22 cellular contexts compared by ENCODE assay signal in the genomic region with DNA sequence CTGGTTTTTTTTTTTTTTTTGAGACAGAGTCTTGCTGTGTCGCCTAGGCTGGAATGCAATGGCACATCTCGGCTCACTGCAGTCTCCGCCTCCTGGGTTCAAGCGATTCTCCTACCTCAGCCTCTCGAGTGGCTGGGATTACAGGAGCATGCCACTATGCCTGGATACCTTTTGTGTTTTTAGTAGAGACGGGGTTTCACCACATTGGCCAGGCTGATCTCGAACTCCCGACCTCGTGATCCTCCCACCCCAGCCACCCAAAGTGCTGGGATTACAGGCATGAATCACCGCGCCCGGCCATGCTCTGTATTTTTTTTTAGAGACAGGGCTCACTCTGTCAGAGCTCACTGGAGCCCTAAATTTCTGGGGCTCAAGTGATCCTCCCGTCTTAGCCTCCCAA. TPM values are rescaled to one million over a fixed set of nuclear protein-coding genes. Genes with fewer than 3 reads are reported as not detected.
DNase-seq lines count a peak whose midpoint lies in the region; ATAC-seq, FAIRE-seq and TF ChIP-seq lines count a peak whose summit lies in the region.
"Had no signal": no experiment of that assay in that cellular context is flagged by ENCODE, and none has a peak within 500 bp of the region (broad histone marks: within the 10 kb centered on the region; RNA-seq: fewer than 3 reads in every experiment).

No MANE protein-coding gene starts in this region.

- no peak for TF ChIP-seq POLR2A in H1 (IDR thresholded peaks at IDR 0.05; ENCODE audit: control extremely low read depth in 1 of 2, low read depth in 2 of 2, low read length in 2 of 2)

- no peak overlapping the region for H2BK15ac ChIP-seq in H1 (ENCODE audit: low read length)

- no peaks in the 10 kb centered on the region for H3K9me3 ChIP-seq in H1 (ENCODE audit: insufficient read depth in 2 of 2, low read depth in 1 of 2, low read length in 1 of 2)
- H3K9me3 ChIP-seq: HAP-1 had no signal

- no peak overlapping the region for H3K9ac ChIP-seq in H1 (replicated peaks in 1 of 4; ENCODE audit: extremely low read depth in 1 of 4, low read depth in 3 of 4, low read length in 3 of 4)

- no peak overlapping the region for H2AK5ac ChIP-seq in H1 (ENCODE audit: low read depth, low read length)

- WGBS in H1 (ENCODE audit: extremely low coverage in 1 of 2, insufficient coverage in 1 of 2, insufficient read length in 1 of 2, insufficient replicate concordance in 2 of 2, low coverage in 1 of 2, low lambda C conversion rate in 2 of 2, missing lambda C conversion rate in 1 of 2), 2 experiments = 94% methylated on average over 13 of the region's 13 CpGs; no CpG with 5 or more reads in 1 of the 2 experiments

- H3K4me3 ChIP-seq in H1 (ENCODE audit: extremely low read depth in 1 of 4, insufficient read depth in 2 of 4, low read depth in 3 of 4, low read length in 4 of 4) = no peak overlapping the region
- H3K4me3 ChIP-seq: GM23338, HAP-1 had no signal

- no peak overlapping the region for H3K23ac ChIP-seq in H1 (ENCODE audit: insufficient read length)

- no peaks in the 10 kb centered on the region for H3K4me1 ChIP-seq in H1 (replicated peaks in 1 of 4; ENCODE audit: control insufficient read depth in 3 of 4, insufficient read depth in 4 of 4, low read length in 3 of 4)

- H2BK5ac ChIP-seq in H1 (ENCODE audit: low read depth, low read length) = no peak overlapping the region

- no peak overlapping the region for H3K27ac ChIP-seq in H1 (ENCODE audit: low read depth, low read length)

- no peaks in the 10 kb centered on the region; the same call in 1 of the 2 replicates for H3K23me2 ChIP-seq in H1 (ENCODE audit: low read depth, low read length)

- ATAC-seq in left ventricle myocardium superior = no peak
- ATAC-seq: GM23338 had no signal

- H3K27me3 ChIP-seq in H1 (replicated peaks in 1 of 4; ENCODE audit: control insufficient read depth in 3 of 4, extremely low read depth in 1 of 4, insufficient read depth in 3 of 4, low read length in 3 of 4) = no peaks in the 10 kb centered on the region

- no peak overlapping the region for H2BK12ac ChIP-seq in H1 (ENCODE audit: low read depth, low read length)

- no peaks in the 10 kb centered on the region for H4K20me1 ChIP-seq in H1 (replicated peaks in 1 of 2; ENCODE audit: control insufficient read depth in 1 of 2, insufficient read depth in 2 of 2, low read length in 2 of 2)

- no peak overlapping the region for H2BK20ac ChIP-seq in H1 (ENCODE audit: low read length)

- H2BK120ac ChIP-seq in H1 (replicated peaks; ENCODE audit: low read depth, low read length) = no peak overlapping the region

- CTCF ChIA-PET in H1 (lab: Charles Lee; ENCODE audit: partially characterized antibody) = interaction anchor here (0.6 to 1.5 kb wide), 6 partner anchors 11 to 147 kb away, joined by 3 to 5 read pairs (median 3); no protein-coding TSS in a partner anchor

- H4K91ac ChIP-seq in H1 (replicated peaks; ENCODE audit: insufficient read length, low read length) = no peak overlapping the region

- intact Hi-C loops in posterior vena cava (cut with DNase I) = no loop called here
- intact Hi-C loops in left ventricle myocardium superior (cut with micrococcal nuclease) = no loop called here

- no peak for TF ChIP-seq EP300 in H1 (IDR thresholded peaks at IDR 0.05; ENCODE audit: borderline replicate concordance in 1 of 2, low read depth in 2 of 2, low read length in 2 of 2)

- H3K79me1 ChIP-seq in H1 (ENCODE audit: low read depth, low read length) = no peaks in the 10 kb centered on the region

- no peak overlapping the region for H3K56ac ChIP-seq in H1 (replicated peaks; ENCODE audit: insufficient read length, low read depth, low read length)

- TF ChIP-seq CTCF in H1 (IDR thresholded peaks at IDR 0.05; ENCODE audit: control extremely low read depth in 1 of 3, insufficient read depth in 1 of 3, low read depth in 1 of 3, low read length in 3 of 3) = no peak

- no peak for DNase-seq in H1 (ENCODE audit: low read depth in 1 of 2, low spot score in 2 of 2)
- DNase-seq in mesenteric fat pad (ENCODE audit: low spot score) = peak; percentile 47
- peak; percentile 25 for DNase-seq in posterior vena cava (ENCODE audit: low spot score)
- DNase-seq in NCI-H2171 treated with DMSO at 0.1 percent for 48 hours (lab: John Stamatoyannopoulos, UW) = no peak
- DNase-seq in left ventricle myocardium superior = no peak
- DNase-seq in DMS79 (lab: John Stamatoyannopoulos, UW) = no peak
- DNase-seq: C1 segment of cervical spinal cord; Calu3; CD4-positive, alpha-beta memory T cell; COR-L47; DMS53; DND-41; HFFc6 had no signal

- no peak overlapping the region for H3K14ac ChIP-seq in H1 (ENCODE audit: insufficient read length)

- H3K4me2 ChIP-seq in H1 (ENCODE audit: insufficient read depth in 1 of 2, low read depth in 2 of 2, low read length in 2 of 2) = no peak overlapping the region
- H3K4me2 ChIP-seq: GM23338 had no signal

- H4K5ac ChIP-seq in H1 (ENCODE audit: insufficient read length, low read depth, low read length) = no peak overlapping the region

- H3K18ac ChIP-seq in H1 (ENCODE audit: extremely low read depth, low read length) = no peak overlapping the region

- H3K4ac ChIP-seq in H1 (replicated peaks; ENCODE audit: insufficient read length, low read depth, low read length) = no peak overlapping the region

- TF ChIP-seq RAD21 in H1 (IDR thresholded peaks at IDR 0.05 in 1 of 2, conservative IDR thresholded peaks at IDR 0.05 in 1 of 2; ENCODE audit: low read depth in 2 of 2, low read length in 2 of 2) = no peak

- no peak overlapping the region for H2AFZ ChIP-seq in H1 (ENCODE audit: low read length)
- H2AFZ ChIP-seq: GM23338 had no signal

- H3K36me3 ChIP-seq in H1 (ENCODE audit: control insufficient read depth in 2 of 4, insufficient read depth in 4 of 4, low read length in 3 of 4) = no peaks in the 10 kb centered on the region
- H3K36me3 ChIP-seq: HAP-1 had no signal

- 0 out of 2 replicates have a peak overlapping the region, but pooled peaks have one; percentile 25 for H4K8ac ChIP-seq in H1 (ENCODE audit: extremely low read depth, insufficient read depth, low read length)

- POLR2A ChIA-PET in H1 (lab: Charles Lee; ENCODE audit: partially characterized antibody) = interaction anchor here (0.7 kb wide), 1 partner anchor 101 kb away, joined by 4 read pairs; no protein-coding TSS in a partner anchor

- H3K79me2 ChIP-seq in H1 (ENCODE audit: control insufficient read depth in 1 of 2, insufficient read depth in 2 of 2, low read length in 2 of 2) = no peaks in the 10 kb centered on the region

- no peak for FAIRE-seq in H1 (lab: Jason Lieb, UNC)
- FAIRE-seq: G401.6, GM12892, GM19239, H54 had no signal

TF ChIP-seq in H1, 55 proteins besides CTCF, POLR2A, EP300 and RAD21 (continues in another document):
- TF ChIP-seq ZNF274 (IDR thresholded peaks at IDR 0.05; ENCODE audit: borderline replicate concordance, extremely low read depth, low read length) (no peak), E2F6 (IDR thresholded peaks at IDR 0.05) (no peak), TAF1 (IDR thresholded peaks at IDR 0.05; ENCODE audit: low read depth, low read length) (no peak), SUZ12 (IDR thresholded peaks at IDR 0.05; ENCODE audit: low read length) (no peak), ASH2L (IDR thresholded peaks at IDR 0.05; ENCODE audit: low read length) (no peak), HDAC6 (IDR thresholded peaks at IDR 0.05; ENCODE audit: low read depth, low read length) (no peak), JUN (IDR thresholded peaks at IDR 0.05; ENCODE audit: low read depth, low read length) (no peak), RBBP5 (IDR thresholded peaks at IDR 0.05; ENCODE audit: borderline replicate concordance, low read depth, low read length) (no peak), CBX5 (IDR thresholded peaks at IDR 0.05; ENCODE audit: low read depth, low read length) (no peak), POLR2AphosphoS5 (IDR thresholded peaks at IDR 0.05; ENCODE audit: low read depth, low read length) (no peak), TCF12 (IDR thresholded peaks at IDR 0.05; ENCODE audit: low read depth, low read length) (no peak), CTBP2 (IDR thresholded peaks at IDR 0.05; ENCODE audit: borderline replicate concordance, insufficient read depth, insufficient read length, low read length) (no peak)
- TF ChIP-seq, protein P1, sequence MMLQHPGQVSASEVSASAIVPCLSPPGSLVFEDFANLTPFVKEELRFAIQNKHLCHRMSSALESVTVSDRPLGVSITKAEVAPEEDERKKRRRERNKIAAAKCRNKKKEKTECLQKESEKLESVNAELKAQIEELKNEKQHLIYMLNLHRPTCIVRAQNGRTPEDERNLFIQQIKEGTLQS (IDR thresholded peaks at IDR 0.05; ENCODE audit: insufficient read depth, low read depth, low read length) = no peak

RNA-seq across cellular contexts. Expression of gene VRTN, which starts 32.6 kb away (rescaled TPM):
- 148 and 154 TPM in 2 replicates for total RNA-seq in H1 (2021; fragmentation: NEBNext Ultra II Directional; extraction: Animal tissue kit (Norgen Biotek cat#: 25700))
- polyA plus RNA-seq in H1 (2011; rRNA removed) = 133 and 189 TPM in 2 replicates
- polyA plus RNA-seq in H1 (2011; cell fraction: cytosol; rRNA removed) = 182 TPM
- polyA plus RNA-seq in H1 (2011; cell fraction: nucleus; rRNA removed) = 122 TPM
- 124 to 162 TPM (median 153 TPM) in 4 replicates for polyA plus RNA-seq in H1 (2012, experiment 1 of 2)
- polyA plus RNA-seq in H1 (2012, experiment 2 of 2) = 151 TPM
- polyA plus RNA-seq in H1 (2013, experiment 1 of 2) = 89.5 TPM
- polyA plus RNA-seq in H1 (2013, experiment 2 of 2) = 85.7 TPM
- polyA minus RNA-seq in H1 (2011; rRNA and poly(A)+ RNA removed) = 110 and 121 TPM in 2 replicates
- 106 TPM for polyA minus RNA-seq in H1 (2011; cell fraction: cytosol; rRNA and poly(A)+ RNA removed)
- polyA minus RNA-seq in H1 (2011; cell fraction: nucleus; rRNA and poly(A)+ RNA removed) = 60.1 TPM
- not detected for total RNA-seq in mesenteric fat pad
- total RNA-seq in posterior vena cava = not detected
- not detected for total RNA-seq in left ventricle myocardium superior
- total RNA-seq: A172; A673; Calu3; CD4-positive, alpha-beta memory T cell; HFFc6 had no signal
- polyA plus RNA-seq: BJ; CD4-positive, alpha-beta memory T cell had no signal

RNA-seq across cellular contexts. Expression of gene SYNDIG1L, which starts 45.2 kb away (rescaled TPM):
- 3.0 and 3.5 TPM in 2 replicates for total RNA-seq in H1 (2021; fragmentation: NEBNext Ultra II Directional; extraction: Animal tissue kit (Norgen Biotek cat#: 25700))
- polyA plus RNA-seq in H1 (2011; rRNA removed) = 2.5 and 3.2 TPM in 2 replicates
- 2.4 TPM for polyA plus RNA-seq in H1 (2011; cell fraction: cytosol; rRNA removed)
- polyA plus RNA-seq in H1 (2011; cell fraction: nucleus; rRNA removed) = 2.9 TPM
- 1.7 to 3.5 TPM (median 2.9 TPM) in 4 replicates for polyA plus RNA-seq in H1 (2012, experiment 1 of 2)
- polyA plus RNA-seq in H1 (2012, experiment 2 of 2) = 2.8 TPM
- polyA plus RNA-seq in H1 (2013, experiment 1 of 2) = 3.0 TPM
- 2.5 TPM for polyA plus RNA-seq in H1 (2013, experiment 2 of 2)
- polyA minus RNA-seq in H1 (2011; rRNA and poly(A)+ RNA removed) = 1.5 and 2.5 TPM in 2 replicates
- 1.8 TPM for polyA minus RNA-seq in H1 (2011; cell fraction: cytosol; rRNA and poly(A)+ RNA removed)
- polyA minus RNA-seq in H1 (2011; cell fraction: nucleus; rRNA and poly(A)+ RNA removed) = 0.90 TPM
- total RNA-seq in mesenteric fat pad = not detected
- total RNA-seq in posterior vena cava = under 1 TPM; 0.23 to 0.29 TPM
- 0.22 TPM for total RNA-seq in left ventricle myocardium superior
- total RNA-seq: A172; A673; Calu3; CD4-positive, alpha-beta memory T cell; HFFc6 had no signal
- polyA plus RNA-seq: BJ; CD4-positive, alpha-beta memory T cell had no signal

Comparison
In these comparisons a context has a peak if more than half of its experiments do, and no peak if none do; other contexts are left out.
1. DNase-seq: peak in mesenteric fat pad (single experiment) and posterior vena cava (single experiment); none in H1 (0 of 2), NCI-H2171 treated with DMSO at 0.1 percent for 48 hours (single experiment), left ventricle myocardium superior (single experiment) and DMS79 (single experiment).
2. RNA of gene VRTN, which starts 32.6 kb away (total RNA-seq): 148 to 154 TPM in H1; not detected in mesenteric fat pad (single experiment), not detected in posterior vena cava and not detected in left ventricle myocardium superior (single experiment); every median in the first group is over 100 times any median in the second.